ENCODE assay signal across 36 cellular contexts in the genomic region with DNA sequence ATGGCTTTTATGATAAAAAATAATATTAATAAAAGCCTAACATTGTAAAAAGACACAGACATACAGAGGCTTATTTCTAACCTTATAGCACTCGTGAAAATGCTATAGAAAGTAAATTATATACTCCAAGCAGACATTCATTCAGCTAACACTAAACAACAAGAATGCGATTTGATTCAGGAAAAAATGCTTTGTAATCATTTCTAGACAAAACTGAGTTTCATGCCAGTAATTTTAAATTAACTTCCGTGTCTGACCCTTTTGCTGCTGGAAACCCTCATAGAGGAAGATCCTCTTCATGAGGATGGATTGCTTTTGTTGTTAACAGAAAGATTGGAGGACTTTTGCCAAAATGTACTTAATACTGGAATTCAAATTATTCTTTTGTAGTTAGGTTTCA. TPM values are rescaled to one million over a fixed set of nuclear protein-coding genes. Genes with fewer than 3 reads are reported as not detected.
"Had no signal": no experiment of that assay in that cellular context is flagged by ENCODE, and none has a peak within 500 bp of the region (broad histone marks: within the 10 kb centered on the region; RNA-seq: fewer than 3 reads in every experiment).

No MANE protein-coding gene starts in this region.

- H3K4me1 Mint-ChIP-seq: activated B cell treated with CpG ODN at 0.5 μM for 24 hours; activated naive CD4-positive, alpha-beta T cell treated with anti-CD3 and anti-CD28 coated beads, Interleukin-2, amount 50 U/mL, for 24 hours; activated naive CD8-positive, alpha-beta T cell treated with anti-CD3 and anti-CD28 coated beads for 36 hours; activated naive CD8-positive, alpha-beta T cell treated with anti-CD3 and anti-CD28 coated beads, Interleukin-2, amount 50 U/mL, for 24 hours; activated T-helper 17 cell treated with anti-CD3 and anti-CD28 coated beads, Interleukin-2, amount 50 U/mL, for 72 hours; T-helper 17 cell had no signal

- H3K4me3 Mint-ChIP-seq: activated B cell treated with CpG ODN at 0.5 μM for 24 hours; activated CD8-positive, alpha-beta T cell treated with anti-CD3 and anti-CD28 coated beads for 36 hours; activated naive CD4-positive, alpha-beta T cell treated with anti-CD3 and anti-CD28 coated beads, Interleukin-2, amount 50 U/mL, for 24 hours; activated naive CD8-positive, alpha-beta T cell treated with anti-CD3 and anti-CD28 coated beads for 36 hours; activated naive CD8-positive, alpha-beta T cell treated with anti-CD3 and anti-CD28 coated beads, Interleukin-2, amount 50 U/mL, for 24 hours; activated T-cell treated with anti-CD3 and anti-CD28 coated beads, Interleukin-2, amount 50 U/mL, for 4 hours; activated T-helper 17 cell treated with anti-CD3 and anti-CD28 coated beads, Interleukin-2, amount 50 U/mL, for 72 hours; brain; T-helper 17 cell; T-helper 2 cell treated with Interferon-gamma antibody and Interleukin-4, amounts not matched to agents 5 μg/mL and 100 μg/mL, for 36 hours had no signal

- H3K9me3 Mint-ChIP-seq: activated B cell treated with CpG ODN at 0.5 μM for 24 hours; activated CD8-positive, alpha-beta T cell treated with anti-CD3 and anti-CD28 coated beads for 36 hours; activated naive CD4-positive, alpha-beta T cell treated with anti-CD3 and anti-CD28 coated beads, Interleukin-2, amount 50 U/mL, for 24 hours; activated naive CD8-positive, alpha-beta T cell treated with anti-CD3 and anti-CD28 coated beads for 36 hours; activated naive CD8-positive, alpha-beta T cell treated with anti-CD3 and anti-CD28 coated beads, Interleukin-2, amount 50 U/mL, for 24 hours; activated T-cell treated with anti-CD3 and anti-CD28 coated beads, Interleukin-2, amount 50 U/mL, for 4 hours; activated T-helper 17 cell treated with anti-CD3 and anti-CD28 coated beads, Interleukin-2, amount 50 U/mL, for 72 hours; brain; T-helper 2 cell treated with Interferon-gamma antibody and Interleukin-4, amounts not matched to agents 5 μg/mL and 100 μg/mL, for 36 hours had no signal

- H3K27ac ChIP-seq: adrenal gland, breast epithelium, cardiac muscle cell, colonic mucosa, epithelial cell of prostate, esophagus squamous epithelium, gastroesophageal sphincter, WERI-Rb-1 had no signal

- H3K4me1 ChIP-seq: adrenal gland, breast epithelium, colonic mucosa, esophagus squamous epithelium had no signal

- ATAC-seq: activated CD4-positive, CD25-positive, alpha-beta regulatory T cell treated with anti-CD3 and anti-CD28 coated beads, Interleukin-2, amount 50 U/mL, for 24 hours; activated CD8-positive, alpha-beta T cell treated with anti-CD3 and anti-CD28 coated beads for 36 hours; activated naive CD8-positive, alpha-beta T cell treated with anti-CD3 and anti-CD28 coated beads, Interleukin-2, amount 50 U/mL, for 24 hours; activated T-cell treated with anti-CD3 and anti-CD28 coated beads, Interleukin-2, amount 50 U/mL, for 4 hours; activated T-helper 17 cell treated with anti-CD3 and anti-CD28 coated beads, Interleukin-2, amount 50 U/mL, for 72 hours; gastroesophageal sphincter; heart right ventricle; T-helper 17 cell had no signal

- H3K36me3 Mint-ChIP-seq: activated naive CD4-positive, alpha-beta T cell treated with anti-CD3 and anti-CD28 coated beads, Interleukin-2, amount 50 U/mL, for 24 hours; activated naive CD8-positive, alpha-beta T cell treated with anti-CD3 and anti-CD28 coated beads for 36 hours; brain had no signal

- DNase-seq: activated B cell treated with CpG ODN at 0.5 μM for 24 hours; activated CD4-positive, alpha-beta T cell treated with anti-CD3 and anti-CD28 coated beads for 48 hours; activated CD4-positive, alpha-beta T cell treated with anti-CD3 and anti-CD28 coated beads, Interleukin-2, amount 50 U/mL, for 1 hour; activated CD4-positive, alpha-beta T cell treated with anti-CD3 and anti-CD28 coated beads, Interleukin-2, amount 50 U/mL, for 48 hours; activated CD8-positive, alpha-beta memory T cell treated with anti-CD3 and anti-CD28 coated beads for 24 hours; activated CD8-positive, alpha-beta T cell treated with anti-CD3 and anti-CD28 coated beads for 36 hours; activated effector memory CD4-positive, alpha-beta T cell treated with Interleukin-2 at 50 U/mL for 16 hours; activated gamma-delta T cell treated with Interleukin-2 at 50 U/mL for 16 hours; activated naive CD4-positive, alpha-beta T cell treated with Interleukin-2 at 50 U/mL for 16 hours; activated naive CD8-positive, alpha-beta T cell treated with anti-CD3 and anti-CD28 coated beads for 36 hours; activated naive CD8-positive, alpha-beta T cell treated with anti-CD3 and anti-CD28 coated beads, Interleukin-2, amount 50 U/mL, for 24 hours; activated T-cell treated with anti-CD3 and anti-CD28 coated beads, Interleukin-2, amount 50 U/mL, for 4 hours; adrenal gland; amygdala; aorta; central memory CD4-positive, alpha-beta T cell; cerebellar nuclear complex; colonic mucosa; effector CD8-positive, alpha-beta T cell; esophagus squamous epithelium; foreskin melanocyte; heart right ventricle; T-helper 17 cell; T1000; WERI-Rb-1 had no signal

- H3K4me3 ChIP-seq: adrenal gland, breast epithelium, cardiac muscle cell, colonic mucosa, esophagus squamous epithelium, gastroesophageal sphincter, heart right ventricle had no signal

- H3K27ac Mint-ChIP-seq: activated B cell treated with CpG ODN at 0.5 μM for 24 hours; activated CD8-positive, alpha-beta T cell treated with anti-CD3 and anti-CD28 coated beads for 36 hours; activated naive CD4-positive, alpha-beta T cell treated with anti-CD3 and anti-CD28 coated beads, Interleukin-2, amount 50 U/mL, for 24 hours; activated naive CD8-positive, alpha-beta T cell treated with anti-CD3 and anti-CD28 coated beads for 36 hours; activated naive CD8-positive, alpha-beta T cell treated with anti-CD3 and anti-CD28 coated beads, Interleukin-2, amount 50 U/mL, for 24 hours; activated T-helper 17 cell treated with anti-CD3 and anti-CD28 coated beads, Interleukin-2, amount 50 U/mL, for 72 hours; brain; T-helper 17 cell; T-helper 2 cell treated with Interferon-gamma antibody and Interleukin-4, amounts not matched to agents 5 μg/mL and 100 μg/mL, for 36 hours had no signal

- FAIRE-seq: endometrium, endothelial cell of umbilical vein had no signal

- H3K36me3 ChIP-seq: adrenal gland, breast epithelium, colonic mucosa, esophagus squamous epithelium, WERI-Rb-1 had no signal

- H3K9me3 ChIP-seq: adrenal gland, breast epithelium, colonic mucosa, esophagus squamous epithelium, gastroesophageal sphincter, heart right ventricle had no signal

- H3K27me3 Mint-ChIP-seq: activated B cell treated with CpG ODN at 0.5 μM for 24 hours; activated naive CD8-positive, alpha-beta T cell treated with anti-CD3 and anti-CD28 coated beads, Interleukin-2, amount 50 U/mL, for 24 hours; brain had no signal

- H3K27me3 ChIP-seq: adrenal gland, breast epithelium, cardiac muscle cell, colonic mucosa, esophagus squamous epithelium, gastroesophageal sphincter, heart right ventricle had no signal

RNA-seq across cellular contexts. Expression of a gene that starts 43.2 kb away (rescaled TPM):
- total RNA-seq: activated T-helper 17 cell treated with anti-CD3 and anti-CD28 coated beads, Interleukin-2, amount 50 U/mL, for 72 hours had no signal
